Comparison of ENCODE assay signal across 21 cellular contexts in genomic region chr6:169208011-169208410, GRCh38. TPM values are rescaled to one million over a fixed set of nuclear protein-coding genes. Genes with fewer than 3 reads are reported as not detected.
DNase-seq lines count a peak whose midpoint lies in the region; FAIRE-seq and TF ChIP-seq lines count a peak whose summit lies in the region.
"Had no signal": no experiment of that assay in that cellular context is flagged by ENCODE, and none has a peak within 500 bp of the region (broad histone marks: within the 10 kb centered on the region; RNA-seq: fewer than 3 reads in every experiment).

No MANE protein-coding gene starts in this region.

- no peak for FAIRE-seq in astrocyte (lab: Jason Lieb, UNC)
- FAIRE-seq: GM12891, GM18507 had no signal

- H3K27me3 Mint-ChIP-seq in MCF 10A (ENCODE audit: insufficient read depth, unreplicated experiment): no peaks in the 10 kb centered on the region
- H3K27me3 Mint-ChIP-seq in astrocyte (ENCODE audit: low read depth, unreplicated experiment): no peaks in the 10 kb centered on the region
- H3K27me3 Mint-ChIP-seq in HFFc6 (ENCODE audit: insufficient read depth): no peaks in the 10 kb centered on the region; the same call in 1 of the 2 replicates

- no peak overlapping the region for H2AFZ ChIP-seq in astrocyte (ENCODE audit: low read depth, low read length)

- H3K4me3 ChIP-seq in breast epithelium (no peak overlapping the region), NB4 (ENCODE audit: low read depth, low read length) (no peak overlapping the region), astrocyte (ENCODE audit: insufficient read depth, low read depth, low read length) (no peak overlapping the region), right atrium auricular region (no peak overlapping the region)
- H3K4me3 ChIP-seq: Peyer's patch had no signal

- POLR2A ChIA-PET in MCF 10A (lab: Yijun Ruan, JAX): no interaction called here

- intact Hi-C loops in MCF 10A (cut with micrococcal nuclease) (no loop called here), breast epithelium (cut with DNase I; ENCODE audit: low total_unique reads) (no loop called here)

- H3K4me1 Mint-ChIP-seq in MCF 10A (ENCODE audit: insufficient read depth, unreplicated experiment) (no peaks in the 10 kb centered on the region), astrocyte (ENCODE audit: low read depth, unreplicated experiment) (peaks cover 30% of the 10 kb centered on the region), HFFc6 (ENCODE audit: low read depth) (peaks cover 82% of the 10 kb centered on the region)

- no peaks in the 10 kb centered on the region for H4K20me1 ChIP-seq in astrocyte (ENCODE audit: insufficient read depth, low read length)

- H3K9me3 Mint-ChIP-seq in MCF 10A (ENCODE audit: unreplicated experiment) (peaks cover 22% of the 10 kb centered on the region), astrocyte (ENCODE audit: unreplicated experiment) (peaks cover 16% of the 10 kb centered on the region), HFFc6 (peaks cover 21% of the 10 kb centered on the region)

- no peak for TF ChIP-seq POLR2A in breast epithelium (IDR thresholded peaks at IDR 0.05)
- TF ChIP-seq POLR2A in NB4 (IDR thresholded peaks at IDR 0.05; ENCODE audit: extremely low read depth, insufficient read length): no peak

- H3K4me3 Mint-ChIP-seq in MCF 10A (ENCODE audit: unreplicated experiment) (no peak overlapping the region), astrocyte (ENCODE audit: unreplicated experiment) (no peak overlapping the region), HFFc6 (no peak overlapping the region)

- BruUV-seq in MCF 10A (replicated peaks; lab: Mats Ljungman, UMichigan): no TSS peak

- H3K79me2 ChIP-seq in astrocyte (ENCODE audit: insufficient read depth, low read length): no peaks in the 10 kb centered on the region

- H3K27me3 ChIP-seq in breast epithelium: no peaks in the 10 kb centered on the region
- H3K27me3 ChIP-seq in astrocyte (ENCODE audit: insufficient read depth, low read length): no peaks in the 10 kb centered on the region
- H3K27me3 ChIP-seq in right atrium auricular region: no peaks in the 10 kb centered on the region
- H3K27me3 ChIP-seq: Peyer's patch had no signal

- H3K9ac ChIP-seq in astrocyte (ENCODE audit: low read length): no peak overlapping the region

- peaks cover 0 to 8% of the 10 kb centered on the region in 2 donors for H3K9me3 ChIP-seq in breast epithelium
- no peaks in the 10 kb centered on the region for H3K9me3 ChIP-seq in astrocyte (ENCODE audit: insufficient read depth, low read depth, low read length)
- H3K9me3 ChIP-seq in right atrium auricular region: peaks cover 0 to 17% of the 10 kb centered on the region in 2 donors

- TF ChIP-seq CTCF in MCF 10A (IDR thresholded peaks at IDR 0.05; ENCODE audit: unreplicated experiment) (no peak), breast epithelium (IDR thresholded peaks at IDR 0.05) (no peak), NB4 (IDR thresholded peaks at IDR 0.05; ENCODE audit: low read depth, low read length) (no peak), astrocyte (IDR thresholded peaks at IDR 0.05; ENCODE audit: insufficient read depth, low read depth, low read length) (no peak), HFFc6 (IDR thresholded peaks at IDR 0.05) (no peak), right atrium auricular region (IDR thresholded peaks at IDR 0.05) (no peak)

- no peaks in the 10 kb centered on the region for H3K36me3 Mint-ChIP-seq in MCF 10A (ENCODE audit: insufficient read depth, unreplicated experiment)
- H3K36me3 Mint-ChIP-seq in astrocyte (ENCODE audit: low read depth, unreplicated experiment): peaks cover 6% of the 10 kb centered on the region
- H3K36me3 Mint-ChIP-seq in HFFc6 (ENCODE audit: low read depth): peaks cover 15% of the 10 kb centered on the region

- DNase-seq in MCF 10A (ENCODE audit: unreplicated experiment) (no peak), breast epithelium (ENCODE audit: low spot score in 2 of 2) (no peak), NB4 (ENCODE audit: low read depth) (peak; percentile 28), astrocyte (ENCODE audit: low read depth) (peak; percentile 72), inferior parietal cortex (ENCODE audit: extremely low spot score) (no peak), HFFc6 (no peak), T-helper 9 cell (no peak), right atrium auricular region (ENCODE audit: low spot score) (no peak)
- DNase-seq: DMS 273 treated with DMSO at 0.1 percent for 48 hours; GF-D8; IMR-90; NCI-H1105 treated with DMSO at 0.1 percent for 48 hours; NCI-H187 treated with DMSO at 0.1 percent for 48 hours; NCI-H69; NK-92 treated with Interleukin-12 subunit alpha and Interleukin-12 subunit beta, amount 100 ng/mL, for 24 hours; Peyer's patch; Right ventricle myocardium superior; T-helper 1 cell had no signal

- no peaks in the 10 kb centered on the region for H3K36me3 ChIP-seq in breast epithelium
- no peaks in the 10 kb centered on the region for H3K36me3 ChIP-seq in astrocyte (ENCODE audit: insufficient read depth, low read length)
- H3K36me3 ChIP-seq in right atrium auricular region: no peaks in the 10 kb centered on the region
- H3K36me3 ChIP-seq: Peyer's patch had no signal

- H3K4me2 ChIP-seq in astrocyte (ENCODE audit: low read length): no peak overlapping the region

- H3K27ac ChIP-seq in breast epithelium (no peak overlapping the region), astrocyte (ENCODE audit: low read depth, low read length) (no peak overlapping the region), right atrium auricular region (no peak overlapping the region)
- H3K27ac ChIP-seq: C4-2B, Peyer's patch had no signal

- CTCF ChIA-PET in MCF 10A (lab: Yijun Ruan, JAX): no interaction called here

- peak overlapping the region; percentile 78 for H3K27ac Mint-ChIP-seq in MCF 10A (ENCODE audit: low read depth, unreplicated experiment)
- H3K27ac Mint-ChIP-seq in astrocyte (ENCODE audit: unreplicated experiment): no peak overlapping the region
- H3K27ac Mint-ChIP-seq in HFFc6: no peak overlapping the region

- H3K4me1 ChIP-seq in breast epithelium (no peaks in the 10 kb centered on the region), astrocyte (ENCODE audit: insufficient read depth, low read length) (peaks cover 2% of the 10 kb centered on the region), right atrium auricular region (no peaks in the 10 kb centered on the region)
- H3K4me1 ChIP-seq: Peyer's patch had no signal

RNA-seq across cellular contexts. Expression of gene THBS2, which starts 45.6 kb away (rescaled TPM):
- total RNA-seq in MCF 10A (2022) (0.05 TPM in 1 of 2 replicates, not detected in the other), breast epithelium (100 to 1,000 TPM in 1 of 3 donors, 10 to 100 TPM in 2; 31.9 to 145 (median 73.0) TPM), astrocyte (135 and 260 TPM in 2 replicates), right atrium auricular region (10 to 100 TPM; 16.2 to 24.5 TPM)
- 100 to 1,000 TPM; 156 to 254 (median 218) TPM for total RNA-seq in HFFc6 (2021; fragmentation: NEBNext Ultra II Directional; extraction: Animal tissue kit (Norgen Biotek cat#: 25700))

Comparison
In these comparisons a context has a peak if more than half of its experiments do, and no peak if none do; other contexts are left out.
1. RNA of gene THBS2, which starts 45.6 kb away (total RNA-seq): 156 to 254 TPM in HFFc6, 135 to 260 TPM in astrocyte, 31.9 to 145 TPM in breast epithelium and 16.2 to 24.5 TPM in right atrium auricular region; 0.05 TPM in MCF 10A; every median in the first group is over 10 times any median in the second.
2. DNase-seq: peak in NB4 (single experiment) and astrocyte (single experiment); none in MCF 10A (single experiment), breast epithelium (0 of 2), inferior parietal cortex (single experiment), HFFc6 (single experiment), T-helper 9 cell (single experiment) and right atrium auricular region (single experiment).